Comparison of ENCODE assay signal across 8 cellular contexts in the genomic region with DNA sequence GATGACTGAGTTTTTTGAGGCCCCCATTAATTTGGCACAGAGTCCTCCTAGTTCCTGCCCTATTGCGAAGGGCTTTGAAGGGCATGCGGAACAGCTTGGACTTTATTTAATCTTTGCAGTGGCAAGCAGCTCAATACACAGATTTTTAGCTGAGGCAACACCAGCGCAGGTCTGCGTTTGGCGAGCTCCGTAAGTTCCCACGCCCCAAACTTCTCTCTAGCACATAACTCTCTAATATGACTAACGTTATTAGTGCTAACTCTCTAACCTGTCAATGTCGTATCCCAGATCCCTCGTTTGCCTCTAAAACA. TPM values are rescaled to one million over a fixed set of nuclear protein-coding genes. Genes with fewer than 3 reads are reported as not detected.
DNase-seq lines count a peak whose midpoint lies in the region; ATAC-seq and TF ChIP-seq lines count a peak whose summit lies in the region.

No MANE protein-coding gene starts in this region.

- H3K79me1 ChIP-seq in H9 (ENCODE audit: insufficient read depth, low read depth, low read length, poor library complexity, severe bottlenecking) = no peaks in the 10 kb centered on the region

- H4K5ac ChIP-seq in H9 (ENCODE audit: insufficient read length, low read depth, low read length) = no peak overlapping the region

- no peak overlapping the region for H4K91ac ChIP-seq in H9 (ENCODE audit: insufficient read length, low read depth, low read length)

- peaks cover 0 to 2% of the 10 kb centered on the region in 2 experiments; a peak in 1 of 5 replicates for H3K9me3 Mint-ChIP-seq in H9
- no peaks in the 10 kb centered on the region for H3K9me3 Mint-ChIP-seq in stimulated activated naive B cell treated with anti-CD40 and anti-IgM and Interleukin-4, amounts not matched to agents 10 μg/mL and 1 μg/mL and 100 μg/mL, for 72 hours

- peak overlapping the region; percentile 37 for H3K9ac ChIP-seq in H9 (ENCODE audit: extremely low read depth, insufficient read length, low read length)

- H4K8ac ChIP-seq in H9 (replicated peaks; ENCODE audit: insufficient read length, low read depth, low read length) = no peak overlapping the region

- ATAC-seq in T-helper 17 cell (peak; percentile 38), right cardiac atrium (no peak), GM21529 (IDR thresholded peaks at IDR 0.05; ENCODE audit: unreplicated experiment) (no peak), HG03439 (IDR thresholded peaks at IDR 0.05; ENCODE audit: unreplicated experiment) (no peak)
- ATAC-seq in stimulated activated naive B cell treated with anti-CD40 and anti-IgM and Interleukin-4, amounts not matched to agents 10 μg/mL and 1 μg/mL and 100 μg/mL, for 72 hours (replicated peaks) = peak; percentile 32 to 34

- no peak overlapping the region for H3K56ac ChIP-seq in H9 (ENCODE audit: insufficient read length, low read depth, low read length)

- H2BK5ac ChIP-seq in H9 (ENCODE audit: insufficient read length, low read length) = no peak overlapping the region

- peak overlapping the region; percentile 2 for H3K18ac ChIP-seq in H9 (ENCODE audit: insufficient read length, low read depth, low read length)

- H3K27me3 ChIP-seq in BJ (ENCODE audit: control insufficient read depth, insufficient read depth, low read length) = 0 out of 2 replicates have a peak, but pooled peaks cover 1% of the 10 kb centered on the region
- no peaks in the 10 kb centered on the region for H3K27me3 ChIP-seq in H9 (ENCODE audit: insufficient read depth, low read length)
- no peaks in the 10 kb centered on the region for H3K27me3 ChIP-seq in right cardiac atrium (ENCODE audit: control insufficient read depth, insufficient read depth)

- peaks cover 21% of the 10 kb centered on the region in 2 experiments for H3K4me1 Mint-ChIP-seq in H9
- peaks cover 28% of the 10 kb centered on the region for H3K4me1 Mint-ChIP-seq in T-helper 17 cell
- H3K4me1 Mint-ChIP-seq in stimulated activated naive B cell treated with anti-CD40 and anti-IgM and Interleukin-4, amounts not matched to agents 10 μg/mL and 1 μg/mL and 100 μg/mL, for 72 hours = peaks cover 17 to 22% of the 10 kb centered on the region in 2 donors

- no peak for TF ChIP-seq CTCF in BJ (IDR thresholded peaks at IDR 0.05; ENCODE audit: insufficient read depth, low read depth, low read length)
- no peak for TF ChIP-seq CTCF in H9 (conservative IDR thresholded peaks at IDR 0.05)

- no peaks in the 10 kb centered on the region for H3K9me3 ChIP-seq in H9 (ENCODE audit: control insufficient read depth, low read depth, low read length)
- no peaks in the 10 kb centered on the region for H3K9me3 ChIP-seq in T-helper 17 cell (ENCODE audit: control insufficient read depth, low read length, poor library complexity, severe bottlenecking)
- H3K9me3 ChIP-seq in right cardiac atrium (ENCODE audit: control insufficient read depth, low read length) = no peaks in the 10 kb centered on the region

- H3K79me2 ChIP-seq in H9 (ENCODE audit: insufficient read depth, low read length) = no peaks in the 10 kb centered on the region

- CTCF ChIA-PET in BJ (lab: Yijun Ruan, JAX) = interaction anchor here (1.0 to 1.6 kb wide), 2 partner anchors 8 to 15 kb away, joined by 4 read pairs; no protein-coding TSS in a partner anchor

- H3K36me3 ChIP-seq in BJ (ENCODE audit: control insufficient read depth, insufficient read depth, low read length) = no peaks in the 10 kb centered on the region

- no peak overlapping the region for H2AK5ac ChIP-seq in H9 (ENCODE audit: insufficient read length, low read length)

- POLR2A ChIA-PET in BJ (lab: Charles Lee) = no interaction called here

- no CpG with 5 or more reads among the region's 10 CpGs for WGBS in H9 (ENCODE audit: extremely low coverage, insufficient read length, low lambda C conversion rate)
- WGBS in right cardiac atrium = under 1% methylated on average over 10 of the region's 10 CpGs

- no peak overlapping the region for H2BK12ac ChIP-seq in H9 (ENCODE audit: insufficient read length, low read depth, low read length)

- H3K27ac Mint-ChIP-seq in H9 = peak overlapping the region; percentile 82 to 96 (median 95)
- H3K27ac Mint-ChIP-seq in T-helper 17 cell = peak overlapping the region; percentile 95
- peak overlapping the region; percentile 96 for H3K27ac Mint-ChIP-seq in stimulated activated naive B cell treated with anti-CD40 and anti-IgM and Interleukin-4, amounts not matched to agents 10 μg/mL and 1 μg/mL and 100 μg/mL, for 72 hours

- peak overlapping the region; percentile 98 to 100 for H3K4me3 Mint-ChIP-seq in H9
- H3K4me3 Mint-ChIP-seq in T-helper 17 cell = peak overlapping the region; percentile 100
- H3K4me3 Mint-ChIP-seq in stimulated activated naive B cell treated with anti-CD40 and anti-IgM and Interleukin-4, amounts not matched to agents 10 μg/mL and 1 μg/mL and 100 μg/mL, for 72 hours = peak overlapping the region; percentile 89 to 97

- H3K4me1 ChIP-seq in H9 (ENCODE audit: insufficient read depth, low read length) = 0 out of 2 replicates have a peak, but pooled peaks cover 2% of the 10 kb centered on the region
- no peaks in the 10 kb centered on the region for H3K4me1 ChIP-seq in right cardiac atrium (ENCODE audit: control insufficient read depth, insufficient read depth, low read length)

- H2AFZ ChIP-seq in H9 (ENCODE audit: low read length) = no peak overlapping the region

- H2BK15ac ChIP-seq in H9 (ENCODE audit: low read depth, low read length) = no peak overlapping the region

- peaks cover 10% of the 10 kb centered on the region for H3K23me2 ChIP-seq in H9 (ENCODE audit: insufficient read length, low read depth, low read length, poor library complexity, severe bottlenecking)

- no peaks in the 10 kb centered on the region for H4K20me1 ChIP-seq in H9 (ENCODE audit: control insufficient read depth, insufficient read depth, insufficient read length)

- H3K23ac ChIP-seq in H9 (ENCODE audit: insufficient read length, low read depth, low read length) = no peak overlapping the region

- intact Hi-C loops in right cardiac atrium (cut with DNase I) = no loop called here

- H2BK120ac ChIP-seq in H9 (ENCODE audit: low read depth, low read length, poor library complexity, severe bottlenecking) = no peak overlapping the region

- H3K36me3 Mint-ChIP-seq in H9 (ENCODE audit: insufficient read depth in 1 of 3, low read depth in 3 of 3) = peaks cover 0 to 3% (median 0%) of the 10 kb centered on the region in 3 experiments; a peak in 2 of 7 replicates
- H3K36me3 Mint-ChIP-seq in T-helper 17 cell (ENCODE audit: low read depth) = peaks cover 8% of the 10 kb centered on the region
- H3K36me3 Mint-ChIP-seq in stimulated activated naive B cell treated with anti-CD40 and anti-IgM and Interleukin-4, amounts not matched to agents 10 μg/mL and 1 μg/mL and 100 μg/mL, for 72 hours = peaks cover 2 to 9% of the 10 kb centered on the region in 2 donors

- no peak overlapping the region for H2BK20ac ChIP-seq in H9 (ENCODE audit: low read depth, low read length, poor library complexity, severe bottlenecking)

- H3K27me3 Mint-ChIP-seq in H9 (ENCODE audit: low read depth) (peaks cover 15% of the 10 kb centered on the region), T-helper 17 cell (peaks cover 5% of the 10 kb centered on the region)
- H3K27me3 Mint-ChIP-seq in stimulated activated naive B cell treated with anti-CD40 and anti-IgM and Interleukin-4, amounts not matched to agents 10 μg/mL and 1 μg/mL and 100 μg/mL, for 72 hours = peaks cover 0 to 16% of the 10 kb centered on the region in 2 donors

- H3K27ac ChIP-seq in H9 (ENCODE audit: insufficient read length, low read depth, low read length) (no peak overlapping the region), right cardiac atrium (ENCODE audit: low read length) (no peak overlapping the region)

- H3K4me2 ChIP-seq in H9 (ENCODE audit: insufficient read depth, insufficient read length, low read length) = peak overlapping the region; percentile 67

- DNase-seq in BJ (ENCODE audit: low read depth) (no peak), H9 (no peak), T-helper 17 cell (no peak), right cardiac atrium (no peak), dermis blood vessel endothelial cell (no peak)
- DNase-seq in stimulated activated naive B cell treated with anti-CD40 and anti-IgM and Interleukin-4, amounts not matched to agents 10 μg/mL and 1 μg/mL and 100 μg/mL, for 72 hours = no peak

- H3K14ac ChIP-seq in H9 (ENCODE audit: insufficient read depth, low read length) = no peak overlapping the region

- no peak overlapping the region for H3T11ph ChIP-seq in H9 (ENCODE audit: low read length)

- no peak overlapping the region for H3K4ac ChIP-seq in H9 (ENCODE audit: low read depth, low read length)

- peak overlapping the region; percentile 98 for H3K4me3 ChIP-seq in BJ (ENCODE audit: low read depth, low read length)
- H3K4me3 ChIP-seq in right cardiac atrium (ENCODE audit: low read length) = peak overlapping the region; percentile 82

RNA-seq across cellular contexts. Expression of a gene that starts 0.4 kb away (rescaled TPM):
- polyA plus RNA-seq in BJ (2011; rRNA removed) (1.7 and 1.8 TPM in 2 replicates), right cardiac atrium (4.7 TPM)
- polyA minus RNA-seq in BJ (2011; rRNA and poly(A)+ RNA removed) = 1.1 and 1.2 TPM in 2 replicates
- total RNA-seq in H9 (2021) (10.1 and 10.2 TPM in 2 replicates), T-helper 17 cell (10 to 100 TPM; 17.0 to 18.4 TPM), right cardiac atrium (10 to 100 TPM in 2 of 4 donors, 1 to 10 TPM in 2; 7.9 to 11.3 (median 9.6) TPM), dermis blood vessel endothelial cell (2.0 and 2.3 TPM in 2 replicates)

RNA-seq across cellular contexts. Expression of a gene that starts 30.0 kb away (rescaled TPM):
- polyA plus RNA-seq in BJ (2011; rRNA removed) = 217 and 406 TPM in 2 replicates
- 67.7 and 91.8 TPM in 2 replicates for polyA minus RNA-seq in BJ (2011; rRNA and poly(A)+ RNA removed)
- 268 and 280 TPM in 2 replicates for total RNA-seq in H9 (2021)
- 100 to 1,000 TPM; 115 to 117 TPM for total RNA-seq in T-helper 17 cell
- total RNA-seq in right cardiac atrium = 100 to 1,000 TPM; 457 to 558 (median 512) TPM
- polyA plus RNA-seq in right cardiac atrium = 1,079 TPM
- 320 and 349 TPM in 2 replicates for total RNA-seq in dermis blood vessel endothelial cell

RNA-seq across cellular contexts. Expression of a gene that starts 30.1 kb away (rescaled TPM):
- polyA plus RNA-seq in BJ (2011; rRNA removed) (2.6 and 8.3 TPM in 2 replicates), right cardiac atrium (7.1 TPM)
- 1.8 and 2.5 TPM in 2 replicates for polyA minus RNA-seq in BJ (2011; rRNA and poly(A)+ RNA removed)
- total RNA-seq in H9 (2021) (20.9 and 23.4 TPM in 2 replicates), T-helper 17 cell (1 to 10 TPM; 6.3 to 8.6 TPM), right cardiac atrium (1 to 10 TPM; 7.9 to 9.9 (median 8.8) TPM), dermis blood vessel endothelial cell (5.4 and 6.3 TPM in 2 replicates)

Comparison
In these comparisons a context has a peak if more than half of its experiments do, and no peak if none do; other contexts are left out.
1. ATAC-seq: peak in T-helper 17 cell (single experiment) and stimulated activated naive B cell treated with anti-CD40 and anti-IgM and Interleukin-4, amounts not matched to agents 10 μg/mL and 1 μg/mL and 100 μg/mL, for 72 hours (2 of 2); none in right cardiac atrium (0 of 2), GM21529 (single experiment) and HG03439 (single experiment).
2. Peak in every context shown above with its lines, with median percentiles within 50 percentile points of each other: H3K27ac Mint-ChIP-seq and H3K4me3 Mint-ChIP-seq.